Comparison of ENCODE assay signal across 12 cellular contexts in genomic region chr7:44963526-44964290, GRCh38. TPM values are rescaled to one million over a fixed set of nuclear protein-coding genes. Genes with fewer than 3 reads are reported as not detected.
A peak's percentile ranks its signal among the peaks of the same experiment; 100 is the strongest.
DNase-seq lines count a peak whose midpoint lies in the region; ATAC-seq lines count a peak whose summit lies in the region.
"Had no signal": no experiment of that assay in that cellular context is flagged by ENCODE, and none has a peak within 500 bp of the region (broad histone marks: within the 10 kb centered on the region; RNA-seq: fewer than 3 reads in every experiment).

No MANE protein-coding gene starts in this region.

- peaks cover 3% of the 10 kb centered on the region for H3K36me3 Mint-ChIP-seq in T-helper 17 cell (ENCODE audit: low read depth)
- H3K36me3 Mint-ChIP-seq: brain had no signal

- H3K27me3 Mint-ChIP-seq in T-helper 17 cell: no peaks in the 10 kb centered on the region

- peak overlapping the region; percentile 66 for H3K27ac Mint-ChIP-seq in T-helper 17 cell
- H3K27ac Mint-ChIP-seq: brain had no signal

- H3K9me3 ChIP-seq in T-helper 17 cell (ENCODE audit: control insufficient read depth, low read length, poor library complexity, severe bottlenecking): no peaks in the 10 kb centered on the region
- H3K9me3 ChIP-seq: BLaER1, pancreas had no signal

- peak; percentile 5 for DNase-seq in stimulated activated CD4-positive, alpha-beta T cell treated with anti-CD3 and anti-CD28 coated beads, Interleukin-1b, Interleukin-23, amount 100 ng/mL, for 48 hours
- DNase-seq in stimulated activated CD4-positive, alpha-beta T cell treated with anti-CD3 and anti-CD28 coated beads, Interleukin-2, amount 100 ng/mL, for 48 hours: no peak
- DNase-seq in T-helper 17 cell (no peak), left lobe of liver (ENCODE audit: low spot score) (peak; percentile 38), SW 1271 (lab: John Stamatoyannopoulos, UW) (no peak), NCI-H2196 (lab: John Stamatoyannopoulos, UW; ENCODE audit: unreplicated experiment) (no peak), superior temporal gyrus (ENCODE audit: extremely low spot score) (no peak), midbrain (lab: John Stamatoyannopoulos, UW) (no peak)

- no peak for ATAC-seq in T-helper 17 cell
- no peak for ATAC-seq in left lobe of liver

- peaks cover 27% of the 10 kb centered on the region for H3K4me1 Mint-ChIP-seq in T-helper 17 cell
- H3K4me1 Mint-ChIP-seq: brain had no signal

- H3K4me3 Mint-ChIP-seq in T-helper 17 cell: peak overlapping the region; percentile 45
- H3K4me3 Mint-ChIP-seq: brain had no signal

RNA-seq across cellular contexts. Expression of gene MYO1G, which starts 15.1 kb away (rescaled TPM):
- total RNA-seq in T-helper 17 cell: 100 to 1,000 TPM; 245 to 291 TPM
- 1.0 TPM for total RNA-seq in left lobe of liver
- total RNA-seq: GM23248 had no signal

RNA-seq across cellular contexts. Expression of gene CCM2, which starts 36.3 kb away (rescaled TPM):
- total RNA-seq in T-helper 17 cell (10 to 100 TPM; 77.4 to 83.0 TPM), left lobe of liver (44.8 TPM)

Comparison
In these comparisons a context has a peak if more than half of its experiments do, and no peak if none do; other contexts are left out.
1. DNase-seq: peak in stimulated activated CD4-positive, alpha-beta T cell treated with anti-CD3 and anti-CD28 coated beads, Interleukin-1b, Interleukin-23, amount 100 ng/mL, for 48 hours (single experiment) and left lobe of liver (single experiment); none in stimulated activated CD4-positive, alpha-beta T cell treated with anti-CD3 and anti-CD28 coated beads, Interleukin-2, amount 100 ng/mL, for 48 hours (0 of 2), T-helper 17 cell (0 of 3), SW 1271 (0 of 2), NCI-H2196 (single experiment), superior temporal gyrus (single experiment) and midbrain (single experiment).
2. RNA of gene MYO1G, which starts 15.1 kb away (total RNA-seq): 245 to 291 TPM in T-helper 17 cell; 1.0 TPM in left lobe of liver (single experiment); every median in the first group is over 100 times any median in the second.